ENCODE assay signal across 15 cellular contexts in genomic region chr16:58497468-58497867, GRCh38.
"Had no signal": no experiment of that assay in that cellular context is flagged by ENCODE, and none has a peak within 500 bp of the region (broad histone marks: within the 10 kb centered on the region; RNA-seq: fewer than 3 reads in every experiment).

No MANE protein-coding gene starts in this region.

- H3K36me3 Mint-ChIP-seq: activated naive CD4-positive, alpha-beta T cell treated with anti-CD3 and anti-CD28 coated beads, Interleukin-2, amount 10 ng/mL, durations not matched to agents 7 days and 5 days; memory B cell had no signal

- ATAC-seq: left lung; pancreas; stimulated activated naive CD8-positive, alpha-beta T cell treated with anti-CD3 and anti-CD28 coated beads, Interleukin-15, amount 100 ng/mL, for 72 hours had no signal

- H3K9me3 Mint-ChIP-seq: activated CD4-positive, alpha-beta memory T cell treated with anti-CD3 and anti-CD28 coated beads, Interleukin-2, amount 10 ng/mL, durations not matched to agents 7 days and 5 days; activated naive CD4-positive, alpha-beta T cell treated with anti-CD3 and anti-CD28 coated beads, Interleukin-2, amount 10 ng/mL, durations not matched to agents 7 days and 5 days; memory B cell; nephron; stimulated activated naive CD8-positive, alpha-beta T cell treated with anti-CD3 and anti-CD28 coated beads, Interleukin-15, amount 100 ng/mL, for 72 hours; T-helper 2 cell treated with Interferon-gamma antibody and Interleukin-4, amounts not matched to agents 5 μg/mL and 100 μg/mL, for 36 hours had no signal

- H3K4me3 ChIP-seq: esophagus squamous epithelium, left lung, pancreas, thoracic aorta had no signal

- H3K27ac Mint-ChIP-seq: activated CD4-positive, alpha-beta memory T cell treated with anti-CD3 and anti-CD28 coated beads, Interleukin-2, amount 10 ng/mL, durations not matched to agents 7 days and 5 days; activated naive CD4-positive, alpha-beta T cell treated with anti-CD3 and anti-CD28 coated beads, Interleukin-2, amount 10 ng/mL, durations not matched to agents 7 days and 5 days; memory B cell; nephron; stimulated activated naive CD8-positive, alpha-beta T cell treated with anti-CD3 and anti-CD28 coated beads, Interleukin-15, amount 100 ng/mL, for 72 hours; T-helper 2 cell treated with Interferon-gamma antibody and Interleukin-4, amounts not matched to agents 5 μg/mL and 100 μg/mL, for 36 hours had no signal

- H3K4me3 Mint-ChIP-seq: activated CD4-positive, alpha-beta memory T cell treated with anti-CD3 and anti-CD28 coated beads, Interleukin-2, amount 10 ng/mL, durations not matched to agents 7 days and 5 days; activated naive CD4-positive, alpha-beta T cell treated with anti-CD3 and anti-CD28 coated beads, Interleukin-2, amount 10 ng/mL, durations not matched to agents 7 days and 5 days; memory B cell; nephron; T-helper 2 cell treated with Interferon-gamma antibody and Interleukin-4, amounts not matched to agents 5 μg/mL and 100 μg/mL, for 36 hours had no signal

- DNase-seq: activated CD4-positive, alpha-beta memory T cell treated with anti-CD3 and anti-CD28 coated beads, Interleukin-2, amount 10 ng/mL, durations not matched to agents 7 days and 5 days; activated CD4-positive, CD25-positive, alpha-beta regulatory T cell treated with anti-CD3 and anti-CD28 coated beads, Interleukin-2, amount 50 U/mL, for 72 hours; activated CD8-positive, alpha-beta memory T cell treated with anti-CD3 and anti-CD28 coated beads, Interleukin-2, amount 50 U/mL, for 4 hours; activated naive CD4-positive, alpha-beta T cell treated with anti-CD3 and anti-CD28 coated beads, Interleukin-2, amount 10 ng/mL, durations not matched to agents 7 days and 5 days; esophagus squamous epithelium; foreskin fibroblast; left lung; stimulated activated CD4-positive, alpha-beta T cell treated with anti-CD3 and anti-CD28 coated beads, Interleukin-15, amount 100 ng/mL, for 24 hours; stimulated activated CD4-positive, alpha-beta T cell treated with anti-CD3 and anti-CD28 coated beads, Interleukin-4, amount 100 ng/mL, for 4 hours; stimulated activated naive CD8-positive, alpha-beta T cell treated with anti-CD3 and anti-CD28 coated beads, Interleukin-15, amount 100 ng/mL, for 72 hours had no signal

- H3K27me3 ChIP-seq: pancreas had no signal

- H3K36me3 ChIP-seq: esophagus squamous epithelium, left lung, pancreas, thoracic aorta had no signal

- H3K27ac ChIP-seq: esophagus squamous epithelium, left lung, pancreas, thoracic aorta had no signal

- FAIRE-seq: pancreas had no signal

- H3K9me3 ChIP-seq: esophagus squamous epithelium, left lung, pancreas, thoracic aorta had no signal
